In genomic region chr17:56482229-56482628, GRCh38 we compare ENCODE assay signal across 28 cellular contexts.
"Had no signal": no experiment of that assay in that cellular context is flagged by ENCODE, and none has a peak within 500 bp of the region (broad histone marks: within the 10 kb centered on the region; RNA-seq: fewer than 3 reads in every experiment).

No MANE protein-coding gene starts in this region.

- H3K27me3 Mint-ChIP-seq: stimulated activated naive CD8-positive, alpha-beta T cell treated with anti-CD3 and anti-CD28 coated beads, Interleukin-15, amount 100 ng/mL, for 72 hours had no signal

- H3K27ac Mint-ChIP-seq: naive thymus-derived CD4-positive, alpha-beta T cell; natural killer cell; neural progenitor cell; progenitor cell of endocrine pancreas; stimulated activated effector memory CD8-positive, alpha-beta T cell treated with anti-CD3 and anti-CD28 coated beads, Interleukin-12 subunit alpha, Interleukin-12 subunit beta, amount 100 ng/mL, for 72 hours; stimulated activated naive B cell treated with anti-CD40 and anti-IgM and Interleukin-4, amounts not matched to agents 10 μg/mL and 1 μg/mL and 100 μg/mL, for 72 hours; stimulated activated naive CD8-positive, alpha-beta T cell treated with anti-CD3 and anti-CD28 coated beads, Interleukin-15, amount 100 ng/mL, for 72 hours; type B pancreatic cell had no signal

- H3K4me3 ChIP-seq: neural progenitor cell, ovary, psoas muscle, right lobe of liver, sigmoid colon, thoracic aorta, thyroid gland, tibial nerve, vagina had no signal

- H3K27me3 ChIP-seq: neural progenitor cell, neutrophil, ovary, right lobe of liver, sigmoid colon, thyroid gland, tibial nerve, vagina had no signal

- ATAC-seq: naive thymus-derived CD4-positive, alpha-beta T cell; natural killer cell; right cardiac atrium; right lobe of liver; stimulated activated effector memory CD8-positive, alpha-beta T cell treated with anti-CD3 and anti-CD28 coated beads, Interleukin-12 subunit alpha, Interleukin-12 subunit beta, amount 100 ng/mL, for 72 hours; stimulated activated naive B cell treated with anti-CD40 and anti-IgM and Interleukin-4, amounts not matched to agents 10 μg/mL and 1 μg/mL and 100 μg/mL, for 72 hours; stimulated activated naive CD8-positive, alpha-beta T cell treated with anti-CD3 and anti-CD28 coated beads, Interleukin-15, amount 100 ng/mL, for 72 hours; stimulated activated naive CD8-positive, alpha-beta T cell treated with anti-CD3 and anti-CD28 coated beads, Interleukin-15, Interleukin-2, amounts not matched to agents 100 U/mL and 50 U/mL, for 24 hours had no signal

- DNase-seq: naive thymus-derived CD4-positive, alpha-beta T cell; natural killer cell; nucleus accumbens; ovary; posterior cingulate gyrus; psoas muscle; right cardiac atrium; right lobe of liver; sigmoid colon; small intestine; stimulated activated CD4-positive, alpha-beta T cell treated with anti-CD3 and anti-CD28 coated beads, Interleukin-15, amount 100 ng/mL, for 24 hours; stimulated activated CD4-positive, alpha-beta T cell treated with anti-CD3 and anti-CD28 coated beads, Interleukin-2, amount 100 ng/mL, for 24 hours; stimulated activated CD4-positive, alpha-beta T cell treated with anti-CD3 and anti-CD28 coated beads, Interleukin-2, amount 100 ng/mL, for 48 hours; stimulated activated CD4-positive, alpha-beta T cell treated with anti-CD3 and anti-CD28 coated beads, Interleukin-4, amount 100 ng/mL, for 24 hours; stimulated activated naive B cell treated with anti-CD40 and anti-IgM and Interleukin-4, amounts not matched to agents 10 μg/mL and 1 μg/mL and 100 μg/mL, for 72 hours; stimulated activated naive CD8-positive, alpha-beta T cell treated with anti-CD3 and anti-CD28 coated beads, Interleukin-15, amount 100 ng/mL, for 72 hours; stimulated activated naive CD8-positive, alpha-beta T cell treated with anti-CD3 and anti-CD28 coated beads, Interleukin-15, Interleukin-2, amounts not matched to agents 100 U/mL and 50 U/mL, for 24 hours; thyroid gland had no signal

- H3K4me3 Mint-ChIP-seq: naive thymus-derived CD4-positive, alpha-beta T cell; natural killer cell; nephron; neural progenitor cell; stimulated activated effector memory CD8-positive, alpha-beta T cell treated with anti-CD3 and anti-CD28 coated beads, Interleukin-12 subunit alpha, Interleukin-12 subunit beta, amount 100 ng/mL, for 72 hours; stimulated activated naive B cell treated with anti-CD40 and anti-IgM and Interleukin-4, amounts not matched to agents 10 μg/mL and 1 μg/mL and 100 μg/mL, for 72 hours; stimulated activated naive CD8-positive, alpha-beta T cell treated with anti-CD3 and anti-CD28 coated beads, Interleukin-15, amount 100 ng/mL, for 72 hours; type B pancreatic cell had no signal

- H3K79me2 ChIP-seq: parathyroid adenoma had no signal

- H3K9me3 ChIP-seq: neutrophil, ovary, psoas muscle, right lobe of liver, sigmoid colon, thoracic aorta, thyroid gland, tibial nerve, vagina had no signal

- H3K27ac ChIP-seq: neural progenitor cell, neutrophil, ovary, parathyroid adenoma, psoas muscle, right lobe of liver, sigmoid colon, thoracic aorta, thyroid gland, tibial nerve, vagina had no signal

- H3K9ac ChIP-seq: neural progenitor cell, parathyroid adenoma had no signal

- H3K9me3 Mint-ChIP-seq: natural killer cell; nephron; neural progenitor cell; stimulated activated effector memory CD8-positive, alpha-beta T cell treated with anti-CD3 and anti-CD28 coated beads, Interleukin-12 subunit alpha, Interleukin-12 subunit beta, amount 100 ng/mL, for 72 hours; stimulated activated naive B cell treated with anti-CD40 and anti-IgM and Interleukin-4, amounts not matched to agents 10 μg/mL and 1 μg/mL and 100 μg/mL, for 72 hours; stimulated activated naive CD8-positive, alpha-beta T cell treated with anti-CD3 and anti-CD28 coated beads, Interleukin-15, amount 100 ng/mL, for 72 hours; type B pancreatic cell had no signal

- H2AFZ ChIP-seq: parathyroid adenoma had no signal

- H3K36me3 Mint-ChIP-seq: naive thymus-derived CD4-positive, alpha-beta T cell; natural killer cell; neural progenitor cell; stimulated activated effector memory CD8-positive, alpha-beta T cell treated with anti-CD3 and anti-CD28 coated beads, Interleukin-12 subunit alpha, Interleukin-12 subunit beta, amount 100 ng/mL, for 72 hours; stimulated activated naive B cell treated with anti-CD40 and anti-IgM and Interleukin-4, amounts not matched to agents 10 μg/mL and 1 μg/mL and 100 μg/mL, for 72 hours; type B pancreatic cell had no signal

- H3K4me1 ChIP-seq: parathyroid adenoma, right lobe of liver, thyroid gland, tibial nerve, vagina had no signal

- H3K36me3 ChIP-seq: neural progenitor cell, neutrophil, ovary, right lobe of liver, sigmoid colon, thoracic aorta, thyroid gland, tibial nerve, vagina had no signal

- H3K4me1 Mint-ChIP-seq: natural killer cell; stimulated activated effector memory CD8-positive, alpha-beta T cell treated with anti-CD3 and anti-CD28 coated beads, Interleukin-12 subunit alpha, Interleukin-12 subunit beta, amount 100 ng/mL, for 72 hours; stimulated activated naive B cell treated with anti-CD40 and anti-IgM and Interleukin-4, amounts not matched to agents 10 μg/mL and 1 μg/mL and 100 μg/mL, for 72 hours; stimulated activated naive CD8-positive, alpha-beta T cell treated with anti-CD3 and anti-CD28 coated beads, Interleukin-15, amount 100 ng/mL, for 72 hours had no signal
